Comparison of ENCODE assay signal across 16 cellular contexts in the genomic region with DNA sequence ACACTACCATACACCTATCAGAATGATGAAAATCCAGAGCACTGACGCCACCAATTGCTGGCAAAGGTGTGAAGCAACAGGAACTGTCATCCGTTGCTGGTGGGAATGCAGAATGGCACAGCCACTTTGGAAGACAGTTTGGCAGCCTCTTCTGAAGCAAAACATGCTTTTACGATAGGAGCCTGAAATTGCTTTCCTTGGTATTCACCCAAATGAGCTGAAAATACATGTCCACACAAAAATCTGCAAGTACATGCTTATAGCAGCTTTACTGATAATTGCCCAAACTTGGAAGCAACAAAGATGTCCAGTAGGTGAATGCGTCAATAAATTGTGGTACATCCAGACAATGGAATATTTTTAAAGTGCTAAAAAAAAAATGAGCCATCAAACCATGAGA.
DNase-seq lines count a peak whose midpoint lies in the region; ATAC-seq and TF ChIP-seq lines count a peak whose summit lies in the region.
"Had no signal": no experiment of that assay in that cellular context is flagged by ENCODE, and none has a peak within 500 bp of the region (broad histone marks: within the 10 kb centered on the region; RNA-seq: fewer than 3 reads in every experiment).

No MANE protein-coding gene starts in this region.

- no peak for ATAC-seq in GM23338
- ATAC-seq: A549 had no signal

- H3K4me3 Mint-ChIP-seq in activated CD4-positive, alpha-beta T cell treated with anti-CD3 and anti-CD28 coated beads, Interleukin-2, amount 10 ng/mL, durations not matched to agents 24 days and 14 days = no peak overlapping the region
- no peak overlapping the region for H3K4me3 Mint-ChIP-seq in GM23338
- H3K4me3 Mint-ChIP-seq: CD4-positive, alpha-beta T cell had no signal

- H4K20me1 ChIP-seq in GM23338 (replicated peaks; ENCODE audit: insufficient read depth) = no peaks in the 10 kb centered on the region

- 24% methylated on average over 4 of the region's 4 CpGs for WGBS in prostate gland

- H3K27ac Mint-ChIP-seq in activated CD4-positive, alpha-beta T cell treated with anti-CD3 and anti-CD28 coated beads, Interleukin-2, amount 10 ng/mL, durations not matched to agents 24 days and 14 days = no peak overlapping the region
- no peak overlapping the region for H3K27ac Mint-ChIP-seq in GM23338
- H3K27ac Mint-ChIP-seq: CD4-positive, alpha-beta T cell had no signal

- 0 out of 2 replicates have a peak overlapping the region, but pooled peaks have one; percentile 20 for H2AFZ ChIP-seq in GM23338

- no peak overlapping the region for H3K4me2 ChIP-seq in GM23338
- H3K4me2 ChIP-seq: A549 had no signal

- TF ChIP-seq POLR2A in prostate gland (IDR thresholded peaks at IDR 0.05) = no peak

- H3K9me3 ChIP-seq in prostate gland = no peaks in the 10 kb centered on the region
- H3K9me3 ChIP-seq: A549, Caco-2, HAP-1 had no signal

- H3K4me3 ChIP-seq in GM23338 (no peak overlapping the region), epithelial cell of esophagus (ENCODE audit: low read length) (no peak overlapping the region), prostate gland (no peak overlapping the region)
- H3K4me3 ChIP-seq: A549, HAP-1 had no signal

- H3K27me3 ChIP-seq in GM23338 (ENCODE audit: insufficient read depth) (no peaks in the 10 kb centered on the region), prostate gland (replicated peaks; ENCODE audit: insufficient read depth) (no peaks in the 10 kb centered on the region)

- peak; percentile 21 for DNase-seq in activated CD4-positive, alpha-beta T cell treated with anti-CD3 and anti-CD28 coated beads, Interleukin-2, amount 10 ng/mL, durations not matched to agents 24 days and 14 days
- no peak for DNase-seq in activated CD4-positive, alpha-beta T cell treated with anti-CD3 and anti-CD28 coated beads for 1 hour
- DNase-seq in GM23338 (ENCODE audit: low spot score) (no peak), epithelial cell of esophagus (ENCODE audit: low read depth) (peak; percentile 82), prostate gland (ENCODE audit: low spot score) (peak; percentile 10), NCI-H82 treated with DMSO at 0.1 percent for 48 hours (lab: John Stamatoyannopoulos, UW; ENCODE audit: unreplicated experiment) (no peak), NOMO-1 treated with DMSO at 0.1 percent for 48 hours (lab: John Stamatoyannopoulos, UW; ENCODE audit: unreplicated experiment) (no peak), cardiac septum (ENCODE audit: low spot score) (no peak)
- DNase-seq: AML-193; Caco-2; CD4-positive, alpha-beta T cell; GF-D8 had no signal

- H3K9me3 Mint-ChIP-seq in activated CD4-positive, alpha-beta T cell treated with anti-CD3 and anti-CD28 coated beads, Interleukin-2, amount 10 ng/mL, durations not matched to agents 24 days and 14 days = no peaks in the 10 kb centered on the region
- peaks cover 30% of the 10 kb centered on the region for H3K9me3 Mint-ChIP-seq in GM23338
- H3K9me3 Mint-ChIP-seq: CD4-positive, alpha-beta T cell had no signal

- H3K36me3 ChIP-seq in GM23338 (ENCODE audit: insufficient read depth) = peaks cover 9% of the 10 kb centered on the region; the same call in 1 of the 2 replicates
- no peaks in the 10 kb centered on the region for H3K36me3 ChIP-seq in prostate gland
- H3K36me3 ChIP-seq: HAP-1 had no signal

- H3K79me2 ChIP-seq in GM23338 (replicated peaks; ENCODE audit: insufficient read depth) = no peaks in the 10 kb centered on the region

- no peaks in the 10 kb centered on the region; the same call in 1 of the 2 replicates for H3K9me2 ChIP-seq in GM23338 (ENCODE audit: insufficient read depth)

- no peaks in the 10 kb centered on the region for H3K27me3 Mint-ChIP-seq in activated CD4-positive, alpha-beta T cell treated with anti-CD3 and anti-CD28 coated beads, Interleukin-2, amount 10 ng/mL, durations not matched to agents 24 days and 14 days
- peaks cover 8% of the 10 kb centered on the region for H3K27me3 Mint-ChIP-seq in GM23338 (ENCODE audit: insufficient read depth, low read depth, poor library complexity)
- H3K27me3 Mint-ChIP-seq: CD4-positive, alpha-beta T cell had no signal

- H3K4me1 ChIP-seq in GM23338 (ENCODE audit: insufficient read depth) (no peaks in the 10 kb centered on the region), prostate gland (replicated peaks) (no peaks in the 10 kb centered on the region)
- H3K4me1 ChIP-seq: A549, Caco-2, HAP-1 had no signal

- H3K4me1 Mint-ChIP-seq in activated CD4-positive, alpha-beta T cell treated with anti-CD3 and anti-CD28 coated beads, Interleukin-2, amount 10 ng/mL, durations not matched to agents 24 days and 14 days = no peaks in the 10 kb centered on the region
- H3K4me1 Mint-ChIP-seq in GM23338 = no peaks in the 10 kb centered on the region

- no peaks in the 10 kb centered on the region for H3K36me3 Mint-ChIP-seq in activated CD4-positive, alpha-beta T cell treated with anti-CD3 and anti-CD28 coated beads, Interleukin-2, amount 10 ng/mL, durations not matched to agents 24 days and 14 days (ENCODE audit: low read depth)
- H3K36me3 Mint-ChIP-seq in GM23338 (ENCODE audit: low read depth) = peaks cover 20% of the 10 kb centered on the region

- no peak for TF ChIP-seq CTCF in GM23338 (conservative IDR thresholded peaks at IDR 0.05; ENCODE audit: low read depth in 2 of 2)
- peak; percentile 47 for TF ChIP-seq CTCF in epithelial cell of esophagus (IDR thresholded peaks at IDR 0.05; ENCODE audit: insufficient read depth, low read depth, low read length, missing control alignments)
- TF ChIP-seq CTCF in prostate gland (IDR thresholded peaks at IDR 0.05) = no peak

- H3K27ac ChIP-seq in GM23338 (ENCODE audit: low read depth) = no peak overlapping the region
- no peak overlapping the region for H3K27ac ChIP-seq in prostate gland
- H3K27ac ChIP-seq: 22Rv1, A549, C4-2B had no signal

- intact Hi-C loops in activated CD4-positive, alpha-beta T cell treated with anti-CD3 and anti-CD28 coated beads, Interleukin-2, amount 10 ng/mL, durations not matched to agents 24 days and 14 days (cut with micrococcal nuclease) = no loop called here
- intact Hi-C loops in prostate gland (cut with DNase I) = no loop called here
- intact Hi-C loops in cardiac septum (cut with DNase I) = no loop called here

- no peaks in the 10 kb centered on the region for H3F3A ChIP-seq in GM23338 (replicated peaks; ENCODE audit: low read depth)

TF ChIP-seq in GM23338, 12 proteins besides CTCF, POLR2A, EP300 and RAD21:
- TF ChIP-seq, protein P1, sequence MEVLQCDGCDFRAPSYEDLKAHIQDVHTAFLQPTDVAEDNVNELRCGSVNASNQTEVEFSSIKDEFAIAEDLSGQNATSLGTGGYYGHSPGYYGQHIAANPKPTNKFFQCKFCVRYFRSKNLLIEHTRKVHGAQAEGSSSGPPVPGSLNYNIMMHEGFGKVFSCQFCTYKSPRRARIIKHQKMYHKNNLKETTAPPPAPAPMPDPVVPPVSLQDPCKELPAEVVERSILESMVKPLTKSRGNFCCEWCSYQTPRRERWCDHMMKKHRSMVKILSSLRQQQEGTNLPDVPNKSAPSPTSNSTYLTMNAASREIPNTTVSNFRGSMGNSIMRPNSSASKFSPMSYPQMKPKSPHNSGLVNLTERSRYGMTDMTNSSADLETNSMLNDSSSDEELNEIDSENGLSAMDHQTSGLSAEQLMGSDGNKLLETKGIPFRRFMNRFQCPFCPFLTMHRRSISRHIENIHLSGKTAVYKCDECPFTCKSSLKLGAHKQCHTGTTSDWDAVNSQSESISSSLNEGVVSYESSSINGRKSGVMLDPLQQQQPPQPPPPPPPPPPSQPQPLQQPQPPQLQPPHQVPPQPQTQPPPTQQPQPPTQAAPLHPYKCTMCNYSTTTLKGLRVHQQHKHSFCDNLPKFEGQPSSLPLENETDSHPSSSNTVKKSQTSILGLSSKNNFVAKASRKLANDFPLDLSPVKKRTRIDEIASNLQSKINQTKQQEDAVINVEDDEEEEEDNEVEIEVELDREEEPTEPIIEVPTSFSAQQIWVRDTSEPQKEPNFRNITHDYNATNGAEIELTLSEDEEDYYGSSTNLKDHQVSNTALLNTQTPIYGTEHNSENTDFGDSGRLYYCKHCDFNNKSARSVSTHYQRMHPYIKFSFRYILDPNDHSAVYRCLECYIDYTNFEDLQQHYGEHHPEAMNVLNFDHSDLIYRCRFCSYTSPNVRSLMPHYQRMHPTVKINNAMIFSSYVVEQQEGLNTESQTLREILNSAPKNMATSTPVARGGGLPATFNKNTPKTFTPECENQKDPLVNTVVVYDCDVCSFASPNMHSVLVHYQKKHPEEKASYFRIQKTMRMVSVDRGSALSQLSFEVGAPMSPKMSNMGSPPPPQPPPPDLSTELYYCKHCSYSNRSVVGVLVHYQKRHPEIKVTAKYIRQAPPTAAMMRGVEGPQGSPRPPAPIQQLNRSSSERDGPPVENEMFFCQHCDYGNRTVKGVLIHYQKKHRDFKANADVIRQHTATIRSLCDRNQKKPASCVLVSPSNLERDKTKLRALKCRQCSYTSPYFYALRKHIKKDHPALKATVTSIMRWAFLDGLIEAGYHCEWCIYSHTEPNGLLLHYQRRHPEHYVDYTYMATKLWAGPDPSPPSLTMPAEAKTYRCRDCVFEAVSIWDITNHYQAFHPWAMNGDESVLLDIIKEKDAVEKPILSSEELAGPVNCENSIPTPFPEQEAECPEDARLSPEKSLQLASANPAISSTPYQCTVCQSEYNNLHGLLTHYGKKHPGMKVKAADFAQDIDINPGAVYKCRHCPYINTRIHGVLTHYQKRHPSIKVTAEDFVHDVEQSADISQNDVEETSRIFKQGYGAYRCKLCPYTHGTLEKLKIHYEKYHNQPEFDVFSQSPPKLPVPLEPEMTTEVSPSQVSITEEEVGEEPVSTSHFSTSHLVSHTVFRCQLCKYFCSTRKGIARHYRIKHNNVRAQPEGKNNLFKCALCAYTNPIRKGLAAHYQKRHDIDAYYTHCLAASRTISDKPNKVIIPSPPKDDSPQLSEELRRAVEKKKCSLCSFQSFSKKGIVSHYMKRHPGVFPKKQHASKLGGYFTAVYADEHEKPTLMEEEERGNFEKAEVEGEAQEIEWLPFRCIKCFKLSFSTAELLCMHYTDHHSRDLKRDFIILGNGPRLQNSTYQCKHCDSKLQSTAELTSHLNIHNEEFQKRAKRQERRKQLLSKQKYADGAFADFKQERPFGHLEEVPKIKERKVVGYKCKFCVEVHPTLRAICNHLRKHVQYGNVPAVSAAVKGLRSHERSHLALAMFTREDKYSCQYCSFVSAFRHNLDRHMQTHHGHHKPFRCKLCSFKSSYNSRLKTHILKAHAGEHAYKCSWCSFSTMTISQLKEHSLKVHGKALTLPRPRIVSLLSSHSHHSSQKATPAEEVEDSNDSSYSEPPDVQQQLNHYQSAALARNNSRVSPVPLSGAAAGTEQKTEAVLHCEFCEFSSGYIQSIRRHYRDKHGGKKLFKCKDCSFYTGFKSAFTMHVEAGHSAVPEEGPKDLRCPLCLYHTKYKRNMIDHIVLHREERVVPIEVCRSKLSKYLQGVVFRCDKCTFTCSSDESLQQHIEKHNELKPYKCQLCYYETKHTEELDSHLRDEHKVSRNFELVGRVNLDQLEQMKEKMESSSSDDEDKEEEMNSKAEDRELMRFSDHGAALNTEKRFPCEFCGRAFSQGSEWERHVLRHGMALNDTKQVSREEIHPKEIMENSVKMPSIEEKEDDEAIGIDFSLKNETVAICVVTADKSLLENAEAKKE (CRISPR knock-in tag; IDR thresholded peaks at IDR 0.05) = no peak

Comparison
In these comparisons a context has a peak if more than half of its experiments do, and no peak if none do; other contexts are left out.
1. DNase-seq: peak in activated CD4-positive, alpha-beta T cell treated with anti-CD3 and anti-CD28 coated beads, Interleukin-2, amount 10 ng/mL, durations not matched to agents 24 days and 14 days (single experiment), epithelial cell of esophagus (single experiment) and prostate gland (single experiment); none in activated CD4-positive, alpha-beta T cell treated with anti-CD3 and anti-CD28 coated beads for 1 hour (single experiment), GM23338 (single experiment), NCI-H82 treated with DMSO at 0.1 percent for 48 hours (single experiment), NOMO-1 treated with DMSO at 0.1 percent for 48 hours (single experiment) and cardiac septum (single experiment).